28 cellular contexts compared by ENCODE assay signal in the genomic region with DNA sequence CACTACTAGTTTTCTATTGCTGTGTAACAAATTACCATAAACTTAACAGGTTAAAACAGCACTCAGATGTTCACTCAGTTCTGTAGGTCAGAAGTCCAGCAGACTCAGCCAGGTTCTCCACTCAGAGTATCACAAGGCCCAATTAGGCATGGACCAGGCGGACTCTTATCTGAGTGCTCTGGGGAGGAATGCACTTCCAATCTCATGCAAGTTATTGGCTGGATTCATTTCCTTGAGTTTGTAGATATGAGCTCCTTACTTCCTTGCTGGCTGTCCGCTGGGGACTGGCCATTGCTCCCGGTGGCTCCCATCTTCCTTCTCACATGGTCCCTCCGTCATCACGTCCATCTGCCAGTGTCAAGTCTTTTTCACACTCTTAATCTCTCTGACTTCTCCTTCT.
"Had no signal": no experiment of that assay in that cellular context is flagged by ENCODE, and none has a peak within 500 bp of the region (broad histone marks: within the 10 kb centered on the region; RNA-seq: fewer than 3 reads in every experiment).

No MANE protein-coding gene starts in this region.

- ATAC-seq: left lung; lower lobe of right lung; natural killer cell; psoas muscle; stimulated activated naive B cell treated with anti-CD40 and anti-IgM and Interleukin-4, amounts not matched to agents 10 μg/mL and 1 μg/mL and 100 μg/mL, for 72 hours; stimulated activated naive CD8-positive, alpha-beta T cell treated with anti-CD3 and anti-CD28 coated beads, Interleukin-15, Interleukin-2, amounts not matched to agents 100 U/mL and 50 U/mL, for 24 hours had no signal

- H3K4me3 ChIP-seq: heart left ventricle, left lung, lower lobe of right lung, neural progenitor cell, psoas muscle, right lobe of liver, stomach, testis, thyroid gland, uterus had no signal

- H3K36me3 ChIP-seq: heart left ventricle, left lung, lower lobe of right lung, neural progenitor cell, neutrophil, right lobe of liver, stomach, thyroid gland, uterus had no signal

- DNase-seq: heart left ventricle; hypothalamus; immature natural killer cell; kidney; left lung; lower lobe of right lung; mammary epithelial cell; mesenchymal stem cell; naive B cell; natural killer cell; nephron progenitor cell; occipital lobe; psoas muscle; right lobe of liver; stimulated activated CD4-positive, alpha-beta T cell treated with anti-CD3 and anti-CD28 coated beads, Interleukin-12 subunit alpha, Interleukin-12 subunit beta, amount 100 ng/mL, for 4 hours; stimulated activated CD4-positive, alpha-beta T cell treated with anti-CD3 and anti-CD28 coated beads, Interleukin-15, amount 100 ng/mL, for 24 hours; stimulated activated CD4-positive, alpha-beta T cell treated with anti-CD3 and anti-CD28 coated beads, Interleukin-2, amount 100 ng/mL, for 24 hours; stimulated activated CD4-positive, alpha-beta T cell treated with anti-CD3 and anti-CD28 coated beads, Interleukin-4, amount 100 ng/mL, for 1 hour; stimulated activated naive B cell treated with anti-CD40 and anti-IgM and Interleukin-4, amounts not matched to agents 10 μg/mL and 1 μg/mL and 100 μg/mL, for 72 hours; stimulated activated naive CD8-positive, alpha-beta T cell treated with anti-CD3 and anti-CD28 coated beads, Interleukin-15, Interleukin-2, amounts not matched to agents 100 U/mL and 50 U/mL, for 24 hours; stomach; testis; thyroid gland; uterus had no signal

- H3K4me1 ChIP-seq: left lung, lower lobe of right lung, neural progenitor cell, parathyroid adenoma, psoas muscle, right lobe of liver, stomach, testis, thyroid gland, uterus had no signal

- H3K27me3 ChIP-seq: heart left ventricle, left lung, neural progenitor cell, neutrophil, right lobe of liver, stomach, testis, thyroid gland, uterus had no signal

- H3K9me3 ChIP-seq: heart left ventricle, left lung, lower lobe of right lung, neutrophil, psoas muscle, right lobe of liver, stomach, testis, thyroid gland, uterus had no signal

- FAIRE-seq: islet of Langerhans, kidney had no signal

- H3K27ac ChIP-seq: heart left ventricle, left lung, lower lobe of right lung, neural progenitor cell, neutrophil, parathyroid adenoma, psoas muscle, right lobe of liver, stomach, testis, thyroid gland, uterus had no signal
